ENCODE assay signal across 17 cellular contexts in the genomic region with DNA sequence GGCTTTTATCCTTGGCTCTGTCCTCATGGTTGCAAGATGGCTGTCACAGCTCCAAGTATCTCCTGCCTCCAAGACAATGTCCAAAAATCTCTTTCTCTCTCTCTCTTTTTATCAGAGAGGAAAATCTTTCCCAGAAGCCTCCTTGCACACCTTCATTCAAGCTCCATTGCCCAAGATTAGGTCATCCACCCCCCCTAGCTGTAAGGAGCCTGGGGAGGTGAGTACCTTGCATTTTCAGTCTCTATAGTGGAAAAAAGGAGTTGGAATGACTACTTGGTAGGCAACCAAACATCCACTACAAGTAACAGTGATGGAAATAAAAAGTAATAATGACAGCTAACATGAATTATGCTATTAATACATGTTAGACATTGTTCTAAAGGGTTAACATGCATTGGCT. TPM values are rescaled to one million over a fixed set of nuclear protein-coding genes. Genes with fewer than 3 reads are reported as not detected.
DNase-seq lines count a peak whose midpoint lies in the region; TF ChIP-seq lines count a peak whose summit lies in the region.
"Had no signal": no experiment of that assay in that cellular context is flagged by ENCODE, and none has a peak within 500 bp of the region (broad histone marks: within the 10 kb centered on the region; RNA-seq: fewer than 3 reads in every experiment).

No MANE protein-coding gene starts in this region.

- H3K4me1 ChIP-seq in esophagus muscularis mucosa (peaks cover 10 to 36% (median 33%) of the 10 kb centered on the region in 4 donors), PC-9 (replicated peaks; ENCODE audit: insufficient read depth) (peaks cover 17% of the 10 kb centered on the region)
- H3K4me1 ChIP-seq: Peyer's patch had no signal

- CTCF ChIA-PET in PC-9 (lab: Charles Lee), result no interaction called here

- peak overlapping the region; percentile 63 for H3K4me3 Mint-ChIP-seq in activated CD4-positive, alpha-beta T cell treated with anti-CD3 and anti-CD28 coated beads, Interleukin-2, amount 10 ng/mL, durations not matched to agents 24 days and 14 days
- H3K4me3 Mint-ChIP-seq: CD14-positive monocyte had no signal

- no peaks in the 10 kb centered on the region for H3K9me3 ChIP-seq in esophagus muscularis mucosa
- 0 out of 2 replicates have a peak, but pooled peaks cover 3% of the 10 kb centered on the region for H3K9me3 ChIP-seq in PC-9 (ENCODE audit: insufficient read depth, low read depth)
- H3K9me3 ChIP-seq: A549, Peyer's patch had no signal

- BruUV-seq in PC-9 (replicated peaks; lab: Mats Ljungman, UMichigan), result no TSS peak

- H3K4me1 Mint-ChIP-seq in activated CD4-positive, alpha-beta T cell treated with anti-CD3 and anti-CD28 coated beads, Interleukin-2, amount 10 ng/mL, durations not matched to agents 24 days and 14 days, result peaks cover 43% of the 10 kb centered on the region

- H2AFZ ChIP-seq in PC-9, result no peak overlapping the region

- TF ChIP-seq POLR2A in esophagus muscularis mucosa (IDR thresholded peaks at IDR 0.05; ENCODE audit: low read depth), result no peak

- H3K36me3 Mint-ChIP-seq in activated CD4-positive, alpha-beta T cell treated with anti-CD3 and anti-CD28 coated beads, Interleukin-2, amount 10 ng/mL, durations not matched to agents 24 days and 14 days (ENCODE audit: low read depth), result peaks cover 20% of the 10 kb centered on the region

- DNase-seq in activated CD4-positive, alpha-beta T cell treated with anti-CD3 and anti-CD28 coated beads, Interleukin-2, amount 10 ng/mL, durations not matched to agents 24 days and 14 days, result no peak
- no peak for DNase-seq in activated CD4-positive, alpha-beta T cell treated with anti-CD3 and anti-CD28 coated beads for 1 hour
- peak; percentile 34 for DNase-seq in stimulated activated CD4-positive, alpha-beta T cell treated with anti-CD3 and anti-CD28 coated beads, Interleukin-15, amount 100 ng/mL, for 24 hours
- DNase-seq in stimulated activated CD4-positive, alpha-beta T cell treated with anti-CD3 and anti-CD28 coated beads, Interleukin-4, amount 100 ng/mL, for 24 hours, result no peak
- DNase-seq in esophagus muscularis mucosa (ENCODE audit: extremely low spot score), result no peak
- peak; percentile 26 for DNase-seq in stimulated activated CD8-positive, alpha-beta memory T cell treated with anti-CD3 and anti-CD28 coated beads, Interleukin-4, amount 100 ng/mL, for 48 hours
- no peak for DNase-seq in H4 (ENCODE audit: low spot score)
- no peak for DNase-seq in PC-9
- DNase-seq: DMS79 treated with DMSO at 0.1 percent for 48 hours, Kasumi-1, NCI-H1417, NCI-H2029, NCI-H510A, NCI-H82, Peyer's patch had no signal

- H3K4me3 ChIP-seq in esophagus muscularis mucosa (no peak overlapping the region), PC-9 (no peak overlapping the region)
- H3K4me3 ChIP-seq: A549, Peyer's patch had no signal

- no peaks in the 10 kb centered on the region for H3K36me3 ChIP-seq in esophagus muscularis mucosa
- H3K36me3 ChIP-seq in PC-9 (ENCODE audit: low read depth), result no peaks in the 10 kb centered on the region
- H3K36me3 ChIP-seq: Peyer's patch had no signal

- TF ChIP-seq CTCF in esophagus muscularis mucosa (IDR thresholded peaks at IDR 0.05) (no peak), PC-9 (conservative IDR thresholded peaks at IDR 0.05) (no peak)

- H3K27ac ChIP-seq in esophagus muscularis mucosa (replicated peaks in 1 of 4) (peak overlapping the region; percentile 48 to 67 (median 56)), PC-9 (no peak overlapping the region)
- H3K27ac ChIP-seq: A549, Peyer's patch had no signal

- POLR2A ChIA-PET in PC-9 (lab: Charles Lee; ENCODE audit: unreplicated experiment), result interaction anchor here (0.6 kb wide), 2 partner anchors 790 to 862 kb away, joined by 3 to 9 read pairs; no protein-coding TSS in a partner anchor

- H3K9me2 ChIP-seq in PC-9 (ENCODE audit: insufficient read depth), result no peaks in the 10 kb centered on the region

- no peaks in the 10 kb centered on the region for H3K79me2 ChIP-seq in PC-9 (ENCODE audit: low read depth)

- H3K4me2 ChIP-seq in PC-9, result no peak overlapping the region
- H3K4me2 ChIP-seq: A549 had no signal

- H3K27me3 ChIP-seq in esophagus muscularis mucosa, result no peaks in the 10 kb centered on the region
- no peaks in the 10 kb centered on the region for H3K27me3 ChIP-seq in PC-9 (ENCODE audit: insufficient read depth, low read depth)
- H3K27me3 ChIP-seq: Peyer's patch had no signal

- no peaks in the 10 kb centered on the region for H4K20me1 ChIP-seq in PC-9 (ENCODE audit: insufficient read depth)

- TF ChIP-seq EP300 in esophagus muscularis mucosa (IDR thresholded peaks at IDR 0.05), result no peak

- peaks cover 9% of the 10 kb centered on the region for H3K9me3 Mint-ChIP-seq in activated CD4-positive, alpha-beta T cell treated with anti-CD3 and anti-CD28 coated beads, Interleukin-2, amount 10 ng/mL, durations not matched to agents 24 days and 14 days

- H3K27me3 Mint-ChIP-seq in activated CD4-positive, alpha-beta T cell treated with anti-CD3 and anti-CD28 coated beads, Interleukin-2, amount 10 ng/mL, durations not matched to agents 24 days and 14 days, result no peaks in the 10 kb centered on the region

- intact Hi-C loops in activated CD4-positive, alpha-beta T cell treated with anti-CD3 and anti-CD28 coated beads, Interleukin-2, amount 10 ng/mL, durations not matched to agents 24 days and 14 days (cut with micrococcal nuclease), result no loop called here
- intact Hi-C loops in esophagus muscularis mucosa (cut with DNase I), result no loop called here
- intact Hi-C loops in PC-9 (cut with micrococcal nuclease; ENCODE audit: unreplicated experiment), result no loop called here

- H3F3A ChIP-seq in PC-9 (ENCODE audit: insufficient read depth, low read depth), result peaks cover 18% of the 10 kb centered on the region; the same call in 1 of the 2 replicates

- peak overlapping the region; percentile 87 for H3K27ac Mint-ChIP-seq in activated CD4-positive, alpha-beta T cell treated with anti-CD3 and anti-CD28 coated beads, Interleukin-2, amount 10 ng/mL, durations not matched to agents 24 days and 14 days

RNA-seq across cellular contexts. Expression of a gene that starts 22.0 kb away (rescaled TPM):
- 143 and 149 TPM in 2 replicates for total RNA-seq in activated CD4-positive, alpha-beta T cell treated with anti-CD3 and anti-CD28 coated beads, Interleukin-2, amount 10 ng/mL, durations not matched to agents 24 days and 14 days
- total RNA-seq in esophagus muscularis mucosa (10 to 100 TPM; 49.7 to 68.8 (median 64.0) TPM), PC-9 (2021) (114 and 121 TPM in 2 replicates)
- total RNA-seq in H4 (2014; rRNA removed; shearing (Covaris generic)), result 49.4 and 52.6 TPM in 2 replicates

RNA-seq across cellular contexts. Expression of a gene that starts 23.2 kb away (rescaled TPM):
- total RNA-seq in activated CD4-positive, alpha-beta T cell treated with anti-CD3 and anti-CD28 coated beads, Interleukin-2, amount 10 ng/mL, durations not matched to agents 24 days and 14 days, result 345 and 375 TPM in 2 replicates
- total RNA-seq in esophagus muscularis mucosa (100 to 1,000 TPM in 3 of 4 donors, 10 to 100 TPM in 1; 72.7 to 167 (median 116) TPM), PC-9 (2021) (65.3 and 76.5 TPM in 2 replicates)
- 8.5 and 9.0 TPM in 2 replicates for total RNA-seq in H4 (2014; rRNA removed; shearing (Covaris generic))

Comparison
In these comparisons a context has a peak if more than half of its experiments do, and no peak if none do; other contexts are left out.
1. DNase-seq: peak in stimulated activated CD4-positive, alpha-beta T cell treated with anti-CD3 and anti-CD28 coated beads, Interleukin-15, amount 100 ng/mL, for 24 hours (single experiment) and stimulated activated CD8-positive, alpha-beta memory T cell treated with anti-CD3 and anti-CD28 coated beads, Interleukin-4, amount 100 ng/mL, for 48 hours (single experiment); none in activated CD4-positive, alpha-beta T cell treated with anti-CD3 and anti-CD28 coated beads, Interleukin-2, amount 10 ng/mL, durations not matched to agents 24 days and 14 days (single experiment), activated CD4-positive, alpha-beta T cell treated with anti-CD3 and anti-CD28 coated beads for 1 hour (single experiment), stimulated activated CD4-positive, alpha-beta T cell treated with anti-CD3 and anti-CD28 coated beads, Interleukin-4, amount 100 ng/mL, for 24 hours (single experiment), esophagus muscularis mucosa (single experiment), H4 (single experiment) and PC-9 (0 of 2).